16 cellular contexts compared by ENCODE assay signal in the genomic region with DNA sequence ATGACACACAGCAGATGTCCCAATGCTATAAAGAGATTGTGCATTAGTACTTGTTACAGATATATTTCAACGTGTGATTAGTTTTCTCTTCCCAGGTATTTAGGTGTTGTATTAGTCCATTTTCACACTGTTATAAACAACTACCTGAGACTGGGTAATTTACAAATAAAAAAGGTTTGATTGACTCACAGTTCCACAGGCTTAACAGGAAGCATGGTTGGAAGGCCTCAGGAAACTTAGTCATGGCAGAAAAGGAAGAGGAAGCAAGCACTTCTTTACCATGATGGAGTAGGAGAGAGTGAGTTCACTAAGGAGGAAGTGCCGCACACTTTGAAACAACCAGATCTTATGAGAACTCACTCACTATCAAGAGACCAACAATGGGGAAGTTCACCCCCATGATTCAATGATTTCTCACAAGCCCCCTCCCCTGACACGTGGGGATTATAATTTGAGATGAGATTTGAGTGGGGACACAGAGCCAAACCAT.
"Had no signal": no experiment of that assay in that cellular context is flagged by ENCODE, and none has a peak within 500 bp of the region (broad histone marks: within the 10 kb centered on the region; RNA-seq: fewer than 3 reads in every experiment).

No MANE protein-coding gene starts in this region.

- DNase-seq: activated CD4-positive, alpha-beta T cell treated with anti-CD3 and anti-CD28 coated beads for 48 hours; activated CD8-positive, alpha-beta memory T cell treated with anti-CD3 and anti-CD28 coated beads, Interleukin-2, amount 50 U/mL, for 48 hours; activated CD8-positive, alpha-beta T cell treated with anti-CD3 and anti-CD28 coated beads, Interleukin-2, amount 10 ng/mL, durations not matched to agents 7 days and 5 days; activated naive CD4-positive, alpha-beta T cell treated with anti-CD3 and anti-CD28 coated beads, Interleukin-2, amount 10 ng/mL, durations not matched to agents 7 days and 5 days; central memory CD4-positive, alpha-beta T cell; left colon; naive thymus-derived CD8-positive, alpha-beta T cell; right cardiac atrium; thyroid gland; uterus; WERI-Rb-1 had no signal

- H3K9me3 ChIP-seq: esophagus muscularis mucosa, thyroid gland, uterus had no signal

- H3K36me3 ChIP-seq: esophagus muscularis mucosa, thyroid gland, uterus, WERI-Rb-1 had no signal

- H3K4me1 ChIP-seq: esophagus muscularis mucosa, thyroid gland, uterus had no signal

- H3K36me3 Mint-ChIP-seq: activated naive CD4-positive, alpha-beta T cell treated with anti-CD3 and anti-CD28 coated beads, Interleukin-2, amount 10 ng/mL, durations not matched to agents 7 days and 5 days; naive thymus-derived CD8-positive, alpha-beta T cell; stimulated activated effector memory CD8-positive, alpha-beta T cell treated with anti-CD3 and anti-CD28 coated beads, Interleukin-12 subunit alpha, Interleukin-12 subunit beta, amount 100 ng/mL, for 72 hours had no signal

- H3K4me1 Mint-ChIP-seq: activated naive CD4-positive, alpha-beta T cell treated with anti-CD3 and anti-CD28 coated beads, Interleukin-2, amount 10 ng/mL, durations not matched to agents 7 days and 5 days; naive thymus-derived CD8-positive, alpha-beta T cell had no signal

- H3K4me3 Mint-ChIP-seq: activated CD8-positive, alpha-beta T cell treated with anti-CD3 and anti-CD28 coated beads, Interleukin-2, amount 10 ng/mL, durations not matched to agents 7 days and 5 days; activated naive CD4-positive, alpha-beta T cell treated with anti-CD3 and anti-CD28 coated beads, Interleukin-2, amount 10 ng/mL, durations not matched to agents 7 days and 5 days; activated T-helper 1 cell treated with anti-CD3 and anti-CD28 coated beads, Interleukin-12 subunit alpha, Interleukin-12 subunit beta, Interleukin-2, Interleukin-4 antibody, amounts not matched to agents 30 ng/mL and 10 ng/mL and 1 ng/mL, durations not matched to agents 14 hours and 24 hours and 36 hours; naive thymus-derived CD8-positive, alpha-beta T cell; stimulated activated effector memory CD8-positive, alpha-beta T cell treated with anti-CD3 and anti-CD28 coated beads, Interleukin-12 subunit alpha, Interleukin-12 subunit beta, amount 100 ng/mL, for 72 hours; T-helper 2 cell treated with Interferon-gamma antibody and Interleukin-4, amounts not matched to agents 5 μg/mL and 100 μg/mL, for 36 hours had no signal

- H3K27me3 Mint-ChIP-seq: activated naive CD4-positive, alpha-beta T cell treated with anti-CD3 and anti-CD28 coated beads, Interleukin-2, amount 10 ng/mL, durations not matched to agents 7 days and 5 days; naive thymus-derived CD8-positive, alpha-beta T cell had no signal

- H3K4me3 ChIP-seq: coronary artery, esophagus muscularis mucosa, thyroid gland, uterus had no signal

- H3K27me3 ChIP-seq: esophagus muscularis mucosa, thyroid gland, uterus had no signal

- H3K27ac ChIP-seq: coronary artery, esophagus muscularis mucosa, thyroid gland, uterus, WERI-Rb-1 had no signal

- ATAC-seq: activated CD8-positive, alpha-beta T cell treated with anti-CD3 and anti-CD28 coated beads, Interleukin-2, amount 10 ng/mL, durations not matched to agents 7 days and 5 days; left colon; naive thymus-derived CD8-positive, alpha-beta T cell; right cardiac atrium; stimulated activated effector memory CD8-positive, alpha-beta T cell treated with anti-CD3 and anti-CD28 coated beads, Interleukin-12 subunit alpha, Interleukin-12 subunit beta, amount 100 ng/mL, for 72 hours had no signal
